ENCODE assay signal across 8 cellular contexts in genomic region chr7:142797799-142798377, GRCh38. TPM values are rescaled to one million over a fixed set of nuclear protein-coding genes. Genes with fewer than 3 reads are reported as not detected.
A peak's percentile ranks its signal among the peaks of the same experiment; 100 is the strongest.
DNase-seq lines count a peak whose midpoint lies in the region; ATAC-seq and TF ChIP-seq lines count a peak whose summit lies in the region.

No MANE protein-coding gene starts in this region.

- H3K36me3 ChIP-seq in right atrium auricular region (no peaks in the 10 kb centered on the region), smooth muscle cell (ENCODE audit: low read depth) (no peaks in the 10 kb centered on the region)

- DNase-seq in GM20000 (ENCODE audit: low spot score) (peak; percentile 58), right atrium auricular region (ENCODE audit: low spot score) (peak; percentile 38), smooth muscle cell (lab: John Stamatoyannopoulos, UW; ENCODE audit: unreplicated experiment) (no peak), posterior vena cava (ENCODE audit: low spot score) (no peak), SW 1271 (lab: John Stamatoyannopoulos, UW) (no peak), left colon (no peak), middle frontal gyrus (ENCODE audit: extremely low spot score, low spot score) (no peak)
- DNase-seq in activated CD4-positive, alpha-beta memory T cell treated with anti-CD3 and anti-CD28 coated beads for 36 hours: peak; percentile 53

- peak overlapping the region; percentile 31 for H2AFZ ChIP-seq in smooth muscle cell (ENCODE audit: low read depth)

- H3K36me3 Mint-ChIP-seq in activated CD4-positive, alpha-beta memory T cell treated with anti-CD3 and anti-CD28 coated beads for 36 hours: peaks cover 81% of the 10 kb centered on the region

- 14% methylated on average over 13 of the region's 13 CpGs for WGBS in smooth muscle cell (ENCODE audit: low lambda C conversion rate)

- H4K20me1 ChIP-seq in smooth muscle cell (ENCODE audit: low read depth): no peaks in the 10 kb centered on the region

- H3K4me3 ChIP-seq in right atrium auricular region (peak overlapping the region in 1 of 2 donors; percentile 41), smooth muscle cell (peak overlapping the region; percentile 47)

- H3K4me2 ChIP-seq in smooth muscle cell: peak overlapping the region; percentile 86

- H3K79me2 ChIP-seq in smooth muscle cell (ENCODE audit: low read depth): no peaks in the 10 kb centered on the region

- intact Hi-C loops in activated CD4-positive, alpha-beta memory T cell treated with anti-CD3 and anti-CD28 coated beads for 36 hours (cut with micrococcal nuclease): loop anchor here (1.0 kb wide), 2 partner anchors 8 to 13 kb away; no protein-coding TSS in a partner anchor
- intact Hi-C loops in posterior vena cava (cut with DNase I) (no loop called here), left colon (cut with DNase I, micrococcal nuclease) (no loop called here)

- no peaks in the 10 kb centered on the region for H3F3A ChIP-seq in smooth muscle cell (ENCODE audit: low read depth)

- POLR2A ChIA-PET in activated CD4-positive, alpha-beta memory T cell treated with anti-CD3 and anti-CD28 coated beads for 36 hours (lab: Charles Lee): interaction anchor here (1.0 to 17.9 kb wide), 13 partner anchors 11 to 497 kb away, joined by 3 to 517 read pairs (median 6); no protein-coding TSS in a partner anchor

- H3K27ac ChIP-seq in right atrium auricular region: no peak overlapping the region
- H3K27ac ChIP-seq in smooth muscle cell (ENCODE audit: low read depth): no peak overlapping the region

- H3K27me3 ChIP-seq in right atrium auricular region (peaks cover 10 to 14% of the 10 kb centered on the region in 2 donors), smooth muscle cell (ENCODE audit: low read depth) (peaks cover 74% of the 10 kb centered on the region)

- peak overlapping the region; percentile 100 for H3K27ac Mint-ChIP-seq in activated CD4-positive, alpha-beta memory T cell treated with anti-CD3 and anti-CD28 coated beads for 36 hours

- H3K9me3 Mint-ChIP-seq in activated CD4-positive, alpha-beta memory T cell treated with anti-CD3 and anti-CD28 coated beads for 36 hours: no peaks in the 10 kb centered on the region

- no peak overlapping the region for H3K9ac ChIP-seq in smooth muscle cell (ENCODE audit: low read depth)

- H3K4me1 ChIP-seq in right atrium auricular region (peaks cover 0 to 18% of the 10 kb centered on the region in 2 donors), smooth muscle cell (ENCODE audit: low read depth) (peaks cover 9% of the 10 kb centered on the region)

- peaks cover 65% of the 10 kb centered on the region for H3K4me1 Mint-ChIP-seq in activated CD4-positive, alpha-beta memory T cell treated with anti-CD3 and anti-CD28 coated beads for 36 hours (ENCODE audit: low read depth)

- CTCF ChIA-PET in activated CD4-positive, alpha-beta memory T cell treated with anti-CD3 and anti-CD28 coated beads for 36 hours (lab: Charles Lee): interaction anchor here (1.1 to 20.0 kb wide), 5 partner anchors 10 to 263 kb away, joined by 3 to 390 read pairs (median 17); no protein-coding TSS in a partner anchor

- no peak for ATAC-seq in left colon

- no peaks in the 10 kb centered on the region for H3K9me3 ChIP-seq in right atrium auricular region
- no peaks in the 10 kb centered on the region for H3K9me3 ChIP-seq in smooth muscle cell (replicated peaks; ENCODE audit: low read depth)

- no peaks in the 10 kb centered on the region for H3K27me3 Mint-ChIP-seq in activated CD4-positive, alpha-beta memory T cell treated with anti-CD3 and anti-CD28 coated beads for 36 hours

- TF ChIP-seq CTCF in GM20000 (IDR thresholded peaks at IDR 0.05; ENCODE audit: extremely low read depth, missing control alignments) (no peak), right atrium auricular region (IDR thresholded peaks at IDR 0.05) (no peak), smooth muscle cell (IDR thresholded peaks at IDR 0.05; ENCODE audit: borderline replicate concordance, insufficient read depth, poor library complexity, severe bottlenecking) (no peak)

- H3K4me3 Mint-ChIP-seq in activated CD4-positive, alpha-beta memory T cell treated with anti-CD3 and anti-CD28 coated beads for 36 hours: peak overlapping the region; percentile 100

RNA-seq across cellular contexts. Expression of gene PRSS2, which starts 27.1 kb away (rescaled TPM):
- total RNA-seq in activated CD4-positive, alpha-beta memory T cell treated with anti-CD3 and anti-CD28 coated beads for 36 hours: not detected
- under 1 TPM in 1 of 2 donors, not detected in 1; 0.51 TPM for total RNA-seq in right atrium auricular region
- total RNA-seq in smooth muscle cell: not detected in 2 replicates
- polyA plus RNA-seq in smooth muscle cell: not detected in 2 replicates
- 1 to 10 TPM; 1.9 to 9.0 TPM for total RNA-seq in posterior vena cava
- total RNA-seq in left colon: 1 to 10 TPM in 1 of 2 donors, not detected in 1; 4.0 TPM

RNA-seq across cellular contexts. Expression of gene PRSS1, which starts 48.6 kb away (rescaled TPM):
- total RNA-seq in activated CD4-positive, alpha-beta memory T cell treated with anti-CD3 and anti-CD28 coated beads for 36 hours: not detected
- total RNA-seq in right atrium auricular region: not detected
- not detected in 2 replicates for total RNA-seq in smooth muscle cell
- polyA plus RNA-seq in smooth muscle cell: not detected in 2 replicates
- total RNA-seq in posterior vena cava: 1 to 10 TPM in 1 of 2 donors, not detected in 1; 7.8 TPM
- 1 to 10 TPM in 1 of 2 donors, not detected in 1; 4.0 TPM for total RNA-seq in left colon

RNA-seq across cellular contexts. Expression of gene EPHB6, which starts 57.0 kb away (rescaled TPM):
- total RNA-seq in activated CD4-positive, alpha-beta memory T cell treated with anti-CD3 and anti-CD28 coated beads for 36 hours: 10 to 100 TPM in 1 of 2 experiments, 1 to 10 TPM in 1; 9.5 to 11.0 TPM
- total RNA-seq in right atrium auricular region (10 to 100 TPM in 1 of 2 donors, 1 to 10 TPM in 1; 8.2 to 19.4 TPM), smooth muscle cell (4.8 and 15.9 TPM in 2 replicates), posterior vena cava (10 to 100 TPM; 11.9 to 33.5 TPM), left colon (1 to 10 TPM; 1.2 to 3.2 TPM)
- 12.6 and 21.1 TPM in 2 replicates for polyA plus RNA-seq in smooth muscle cell

Comparison
In these comparisons a context has a peak if more than half of its experiments do, and no peak if none do; other contexts are left out.
1. DNase-seq: peak in GM20000 (single experiment), activated CD4-positive, alpha-beta memory T cell treated with anti-CD3 and anti-CD28 coated beads for 36 hours (single experiment) and right atrium auricular region (single experiment); none in smooth muscle cell (single experiment), posterior vena cava (single experiment), SW 1271 (0 of 2), left colon (0 of 2) and middle frontal gyrus (single experiment).